26 cellular contexts compared by ENCODE assay signal in the genomic region with DNA sequence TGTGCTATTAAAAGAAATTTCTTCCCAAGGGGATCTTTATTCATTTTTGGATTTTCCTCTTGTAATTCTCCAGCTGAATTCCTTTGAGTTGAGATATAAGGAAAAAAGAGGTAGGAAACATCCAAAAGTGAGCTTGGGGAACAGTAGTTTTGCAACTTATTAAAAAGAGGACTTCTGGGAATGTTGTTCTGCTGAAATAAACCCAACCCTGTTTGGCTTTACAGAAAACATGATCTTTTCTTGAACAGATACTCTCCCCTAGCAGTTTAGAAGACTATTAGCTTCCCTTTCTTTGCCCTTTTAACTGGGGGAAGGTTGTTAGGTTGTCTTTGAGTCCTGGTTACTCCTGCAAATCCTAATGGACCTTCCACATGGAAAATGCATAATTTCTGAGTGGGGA.
DNase-seq lines count a peak whose midpoint lies in the region; ATAC-seq and TF ChIP-seq lines count a peak whose summit lies in the region.
"Had no signal": no experiment of that assay in that cellular context is flagged by ENCODE, and none has a peak within 500 bp of the region (broad histone marks: within the 10 kb centered on the region; RNA-seq: fewer than 3 reads in every experiment).

No MANE protein-coding gene starts in this region.

- H3K27ac Mint-ChIP-seq in activated T-cell treated with anti-CD3 and anti-CD28 coated beads, Interleukin-2, amount 50 U/mL, for 24 hours: no peak overlapping the region
- H3K27ac Mint-ChIP-seq: CD8-positive, alpha-beta T cell had no signal

- no peak overlapping the region for H3K4me3 Mint-ChIP-seq in activated T-cell treated with anti-CD3 and anti-CD28 coated beads, Interleukin-2, amount 50 U/mL, for 24 hours
- H3K4me3 Mint-ChIP-seq: CD8-positive, alpha-beta T cell had no signal

- no peak overlapping the region for H3K4me3 ChIP-seq in adipocyte (ENCODE audit: low read length)
- no peak overlapping the region for H3K4me3 ChIP-seq in ascending aorta
- no peak overlapping the region for H3K4me3 ChIP-seq in right cardiac atrium (ENCODE audit: low read length)
- H3K4me3 ChIP-seq in gastrocnemius medialis: no peak overlapping the region
- H3K4me3 ChIP-seq: A549, GM12878, PC-9 had no signal

- peak; percentile 46 to 48 for ATAC-seq in right cardiac atrium
- ATAC-seq in gastrocnemius medialis: peak; percentile 30 to 42
- no peak for ATAC-seq in GM21526 (IDR thresholded peaks at IDR 0.05; ENCODE audit: low FRiP score, unreplicated experiment)
- ATAC-seq: A549; CD8-positive, alpha-beta T cell; GM12878 had no signal

- no peaks in the 10 kb centered on the region for H3K9me3 Mint-ChIP-seq in activated T-cell treated with anti-CD3 and anti-CD28 coated beads, Interleukin-2, amount 50 U/mL, for 24 hours
- H3K9me3 Mint-ChIP-seq: CD8-positive, alpha-beta T cell had no signal

- H3K27ac ChIP-seq in ascending aorta (peak overlapping the region; percentile 4 to 57), right cardiac atrium (ENCODE audit: low read length) (no peak overlapping the region), gastrocnemius medialis (no peak overlapping the region)
- H3K27ac ChIP-seq: A549, PC-9 had no signal

- H3K36me3 ChIP-seq in adipocyte (ENCODE audit: control insufficient read depth, insufficient read depth, low read length, severe bottlenecking) (no peaks in the 10 kb centered on the region), ascending aorta (no peaks in the 10 kb centered on the region), gastrocnemius medialis (no peaks in the 10 kb centered on the region)

- H3K9me3 ChIP-seq in adipocyte (ENCODE audit: control insufficient read depth, low read length): no peaks in the 10 kb centered on the region
- no peaks in the 10 kb centered on the region for H3K9me3 ChIP-seq in ascending aorta
- no peaks in the 10 kb centered on the region for H3K9me3 ChIP-seq in right cardiac atrium (ENCODE audit: control insufficient read depth, low read length)
- no peaks in the 10 kb centered on the region for H3K9me3 ChIP-seq in gastrocnemius medialis
- H3K9me3 ChIP-seq: A549, Caco-2 had no signal

- H3K4me1 Mint-ChIP-seq in activated T-cell treated with anti-CD3 and anti-CD28 coated beads, Interleukin-2, amount 50 U/mL, for 24 hours (ENCODE audit: low read depth): no peaks in the 10 kb centered on the region

- DNase-seq in adipocyte (ENCODE audit: low read depth) (peak; percentile 32), ascending aorta (ENCODE audit: low spot score in 2 of 2) (no peak), right cardiac atrium (no peak), gastrocnemius medialis (no peak), DMS153 (lab: John Stamatoyannopoulos, UW) (no peak), hypothalamus (lab: John Stamatoyannopoulos, UW) (no peak)
- DNase-seq in activated T-cell treated with anti-CD3 and anti-CD28 coated beads, Interleukin-2, amount 50 U/mL, for 24 hours: no peak
- DNase-seq: AML-193; C1 segment of cervical spinal cord; Caco-2; CD8-positive, alpha-beta T cell; DMS79; EL; GDM1; HCEC 1CT; IMR-90; KG1; MM.1S; NCI-H2029; NCI-H446 treated with DMSO at 0.1 percent for 48 hours; NCI-H526 treated with DMSO at 0.1 percent for 48 hours; PC-9; SHP77 had no signal

- intact Hi-C loops in ascending aorta (cut with DNase I) (no loop called here), right cardiac atrium (cut with DNase I) (no loop called here), gastrocnemius medialis (cut with DNase I; ENCODE audit: low total_unique reads) (loop anchor here (10.0 kb wide), 1 partner anchor 52 kb away; no protein-coding TSS in a partner anchor)

- H3K4me1 ChIP-seq in adipocyte (ENCODE audit: control insufficient read depth, insufficient read depth, low read length) (peaks cover 35% of the 10 kb centered on the region), ascending aorta (peaks cover 0 to 27% of the 10 kb centered on the region in 2 donors), right cardiac atrium (ENCODE audit: control insufficient read depth, insufficient read depth, low read length) (peaks cover 4% of the 10 kb centered on the region), gastrocnemius medialis (no peaks in the 10 kb centered on the region)
- H3K4me1 ChIP-seq: A549 had no signal

- peaks cover 2% of the 10 kb centered on the region for H3K27me3 Mint-ChIP-seq in activated T-cell treated with anti-CD3 and anti-CD28 coated beads, Interleukin-2, amount 50 U/mL, for 24 hours

- no peak for TF ChIP-seq CTCF in ascending aorta (IDR thresholded peaks at IDR 0.05)
- TF ChIP-seq CTCF in gastrocnemius medialis (IDR thresholded peaks at IDR 0.05 in 4 of 5, conservative IDR thresholded peaks at IDR 0.05 in 1 of 5): no peak

- H3K9ac ChIP-seq in adipocyte (ENCODE audit: low read length): peak overlapping the region; percentile 74

- in situ Hi-C loops in gastrocnemius medialis (cut with MboI; ENCODE audit: low sequenced_read_pairs in 4 of 4): no loop called here

- H3K27me3 ChIP-seq in adipocyte (replicated peaks; ENCODE audit: control insufficient read depth, insufficient read depth, low read length): no peaks in the 10 kb centered on the region
- no peaks in the 10 kb centered on the region for H3K27me3 ChIP-seq in ascending aorta
- H3K27me3 ChIP-seq in right cardiac atrium (ENCODE audit: control insufficient read depth, insufficient read depth): no peaks in the 10 kb centered on the region
- no peaks in the 10 kb centered on the region for H3K27me3 ChIP-seq in gastrocnemius medialis

- TF ChIP-seq POLR2A in gastrocnemius medialis (IDR thresholded peaks at IDR 0.05): no peak

- H3K36me3 Mint-ChIP-seq in activated T-cell treated with anti-CD3 and anti-CD28 coated beads, Interleukin-2, amount 50 U/mL, for 24 hours (ENCODE audit: low read depth): no peaks in the 10 kb centered on the region
- H3K36me3 Mint-ChIP-seq: CD8-positive, alpha-beta T cell had no signal

Comparison
In these comparisons a context has a peak if more than half of its experiments do, and no peak if none do; other contexts are left out.
1. H3K27ac ChIP-seq: peak in ascending aorta (2 of 2); none in right cardiac atrium (single experiment) and gastrocnemius medialis (0 of 4).